In the genomic region with DNA sequence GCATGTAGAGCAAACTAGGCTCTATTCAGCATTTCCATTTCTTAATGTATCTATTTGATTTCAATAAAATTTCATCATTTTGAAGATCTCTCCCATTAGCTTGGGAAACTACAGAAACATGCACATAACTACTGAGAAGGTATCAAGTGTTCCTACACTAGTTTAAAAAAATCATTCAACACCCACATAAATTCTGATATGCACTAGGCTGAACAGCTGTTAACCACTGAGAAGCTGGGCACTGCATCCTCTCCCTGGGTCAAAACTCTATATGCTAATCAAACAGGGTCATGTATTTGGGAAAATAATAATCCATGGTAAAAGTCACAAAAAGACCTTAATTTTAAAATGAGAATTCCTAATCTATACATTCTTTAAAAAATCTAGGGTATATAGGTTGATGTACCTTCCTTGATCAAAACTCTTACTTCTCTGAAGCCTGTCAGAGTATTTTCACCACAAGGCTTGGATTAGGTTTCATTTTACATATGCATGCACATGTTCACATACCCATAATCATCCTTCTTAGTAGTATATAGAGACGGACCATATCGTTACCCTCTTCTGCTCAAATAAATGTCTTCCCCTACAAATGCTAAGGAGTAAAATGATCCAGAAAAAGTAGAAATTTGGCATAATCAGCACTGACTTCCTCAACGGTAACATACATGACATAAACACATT, we compare ENCODE assay signal across 19 cellular contexts. TPM values are rescaled to one million over a fixed set of nuclear protein-coding genes. Genes with fewer than 3 reads are reported as not detected.
DNase-seq lines count a peak whose midpoint lies in the region; ATAC-seq, FAIRE-seq and TF ChIP-seq lines count a peak whose summit lies in the region.
"Had no signal": no experiment of that assay in that cellular context is flagged by ENCODE, and none has a peak within 500 bp of the region (broad histone marks: within the 10 kb centered on the region; RNA-seq: fewer than 3 reads in every experiment).

No MANE protein-coding gene starts in this region.

- no peaks in the 10 kb centered on the region for H3K9me3 Mint-ChIP-seq in CD8-positive, alpha-beta T cell
- H3K9me3 Mint-ChIP-seq in activated T-helper 17 cell treated with anti-CD3 and anti-CD28 coated beads, Interleukin-2, amount 50 U/mL, for 72 hours = peaks cover 3% of the 10 kb centered on the region
- no peaks in the 10 kb centered on the region for H3K9me3 Mint-ChIP-seq in naive thymus-derived CD4-positive, alpha-beta T cell
- H3K9me3 Mint-ChIP-seq in stimulated activated memory B cell treated with anti-CD40 and anti-IgM and Interleukin-4, amounts not matched to agents 10 μg/mL and 1 μg/mL and 100 μg/mL, for 72 hours = no peaks in the 10 kb centered on the region

- TF ChIP-seq POLR2A in GM12891 (IDR thresholded peaks at IDR 0.05; ENCODE audit: low read depth, low read length) = no peak

- peak; percentile 73 for FAIRE-seq in GM12891 (lab: Jason Lieb, UNC)
- FAIRE-seq: colon had no signal

- H3K27me3 ChIP-seq in CD8-positive, alpha-beta T cell (ENCODE audit: insufficient read depth, low read length) = no peaks in the 10 kb centered on the region
- H3K27me3 ChIP-seq in naive thymus-derived CD4-positive, alpha-beta T cell (ENCODE audit: control insufficient read depth in 2 of 2, insufficient read depth in 2 of 2, low read length in 2 of 2) = no peaks in the 10 kb centered on the region
- H3K27me3 ChIP-seq: BLaER1 treated with 17β-estradiol and CSF1 and Interleukin-3, amounts not matched to agents 10 nM and 100 nM; suprapubic skin had no signal

- peaks cover 85% of the 10 kb centered on the region for H3K4me1 ChIP-seq in CD8-positive, alpha-beta T cell (ENCODE audit: insufficient read depth, low read length)
- H3K4me1 ChIP-seq in naive thymus-derived CD4-positive, alpha-beta T cell (ENCODE audit: control insufficient read depth in 2 of 2, insufficient read depth in 2 of 2, low read length in 2 of 2) = peaks cover 66 to 68% of the 10 kb centered on the region in 2 donors

- H3K27me3 Mint-ChIP-seq in CD8-positive, alpha-beta T cell (ENCODE audit: low read depth) = no peaks in the 10 kb centered on the region
- no peaks in the 10 kb centered on the region for H3K27me3 Mint-ChIP-seq in activated T-helper 17 cell treated with anti-CD3 and anti-CD28 coated beads, Interleukin-2, amount 50 U/mL, for 72 hours
- no peaks in the 10 kb centered on the region for H3K27me3 Mint-ChIP-seq in naive thymus-derived CD4-positive, alpha-beta T cell
- H3K27me3 Mint-ChIP-seq in stimulated activated memory B cell treated with anti-CD40 and anti-IgM and Interleukin-4, amounts not matched to agents 10 μg/mL and 1 μg/mL and 100 μg/mL, for 72 hours = no peaks in the 10 kb centered on the region

- POLR2A ChIA-PET in CD8-positive, alpha-beta T cell (lab: Charles Lee) = no interaction called here
- POLR2A ChIA-PET in naive thymus-derived CD4-positive, alpha-beta T cell (lab: Charles Lee) = interaction anchor here (0.6 to 1.0 kb wide), 2 partner anchors 9 to 10 kb away, joined by 3 read pairs; no protein-coding TSS in a partner anchor

- intact Hi-C loops in CD8-positive, alpha-beta T cell (cut with DNase I, micrococcal nuclease) = loop anchor here (2.0 to 5.0 kb wide), 4 partner anchors 13 to 57 kb away; a partner anchor contains a TSS
- intact Hi-C loops in naive thymus-derived CD4-positive, alpha-beta T cell (cut with micrococcal nuclease) = no loop called here

- no peak for DNase-seq in CD8-positive, alpha-beta T cell
- DNase-seq in GM12891 (ENCODE audit: insufficient read length, low spot score) (no peak), COR-L47 (lab: John Stamatoyannopoulos, UW) (no peak)
- DNase-seq in naive thymus-derived CD4-positive, alpha-beta T cell = no peak
- DNase-seq: amygdala, EL, GOT3, NCI-H1694, NCI-H446, OCI-M1, right cardiac atrium had no signal

- peaks cover 94% of the 10 kb centered on the region for H3K4me1 Mint-ChIP-seq in CD8-positive, alpha-beta T cell (ENCODE audit: low read depth)
- peaks cover 84% of the 10 kb centered on the region for H3K4me1 Mint-ChIP-seq in activated T-helper 17 cell treated with anti-CD3 and anti-CD28 coated beads, Interleukin-2, amount 50 U/mL, for 72 hours
- peaks cover 74 to 98% (median 94%) of the 10 kb centered on the region in 7 donors for H3K4me1 Mint-ChIP-seq in naive thymus-derived CD4-positive, alpha-beta T cell
- H3K4me1 Mint-ChIP-seq in stimulated activated memory B cell treated with anti-CD40 and anti-IgM and Interleukin-4, amounts not matched to agents 10 μg/mL and 1 μg/mL and 100 μg/mL, for 72 hours = peaks cover 97% of the 10 kb centered on the region

- H3K4me3 ChIP-seq in CD8-positive, alpha-beta T cell (ENCODE audit: low read depth, low read length) = no peak overlapping the region
- no peak overlapping the region for H3K4me3 ChIP-seq in naive thymus-derived CD4-positive, alpha-beta T cell (ENCODE audit: low read length)
- H3K4me3 ChIP-seq: BLaER1 treated with 17β-estradiol and CSF1 and Interleukin-3, amounts not matched to agents 10 nM and 100 nM; lung; suprapubic skin had no signal

- no peak for ATAC-seq in CD8-positive, alpha-beta T cell
- peak; percentile 57 for ATAC-seq in activated T-helper 17 cell treated with anti-CD3 and anti-CD28 coated beads, Interleukin-2, amount 50 U/mL, for 72 hours (replicated peaks)
- no peak for ATAC-seq in naive thymus-derived CD4-positive, alpha-beta T cell
- no peak for ATAC-seq in HG02588 (IDR thresholded peaks at IDR 0.05; ENCODE audit: unreplicated experiment)
- ATAC-seq in stimulated activated memory B cell treated with anti-CD40 and anti-IgM and Interleukin-4, amounts not matched to agents 10 μg/mL and 1 μg/mL and 100 μg/mL, for 72 hours = no peak

- H3K27ac ChIP-seq in CD8-positive, alpha-beta T cell (ENCODE audit: low read depth, low read length) = no peak overlapping the region
- H3K27ac ChIP-seq in naive thymus-derived CD4-positive, alpha-beta T cell (ENCODE audit: low read depth, low read length) = no peak overlapping the region
- H3K27ac ChIP-seq: BLaER1 treated with 17β-estradiol and CSF1 and Interleukin-3, amounts not matched to agents 10 nM and 100 nM; epithelial cell of prostate; suprapubic skin had no signal

- H3K27ac Mint-ChIP-seq in CD8-positive, alpha-beta T cell = peak overlapping the region; percentile 34
- H3K27ac Mint-ChIP-seq in activated T-helper 17 cell treated with anti-CD3 and anti-CD28 coated beads, Interleukin-2, amount 50 U/mL, for 72 hours = peak overlapping the region; percentile 2
- peak overlapping the region in 8 of 9 donors; percentile 3 to 82 (median 52) for H3K27ac Mint-ChIP-seq in naive thymus-derived CD4-positive, alpha-beta T cell
- no peak overlapping the region for H3K27ac Mint-ChIP-seq in stimulated activated memory B cell treated with anti-CD40 and anti-IgM and Interleukin-4, amounts not matched to agents 10 μg/mL and 1 μg/mL and 100 μg/mL, for 72 hours

- no peak for TF ChIP-seq CTCF in CD8-positive, alpha-beta T cell (IDR thresholded peaks at IDR 0.05)

- H3K36me3 ChIP-seq in CD8-positive, alpha-beta T cell (ENCODE audit: insufficient read depth, low read length) = no peaks in the 10 kb centered on the region
- H3K36me3 ChIP-seq in naive thymus-derived CD4-positive, alpha-beta T cell (ENCODE audit: control insufficient read depth in 2 of 3, insufficient read depth in 3 of 3, low read length in 3 of 3) = no peaks in the 10 kb centered on the region
- H3K36me3 ChIP-seq: suprapubic skin had no signal

- CTCF ChIA-PET in CD8-positive, alpha-beta T cell (lab: Charles Lee) = interaction anchor here (1.4 kb wide), 1 partner anchor 92 kb away, joined by 3 read pairs; no protein-coding TSS in a partner anchor
- CTCF ChIA-PET in naive thymus-derived CD4-positive, alpha-beta T cell (lab: Charles Lee) = no interaction called here

- peaks cover 9% of the 10 kb centered on the region for H3K36me3 Mint-ChIP-seq in CD8-positive, alpha-beta T cell
- H3K36me3 Mint-ChIP-seq in activated T-helper 17 cell treated with anti-CD3 and anti-CD28 coated beads, Interleukin-2, amount 50 U/mL, for 72 hours (ENCODE audit: low read depth) = peaks cover 35% of the 10 kb centered on the region
- H3K36me3 Mint-ChIP-seq in naive thymus-derived CD4-positive, alpha-beta T cell = peaks cover 0 to 26% (median 8%) of the 10 kb centered on the region in 5 donors
- peaks cover 22% of the 10 kb centered on the region for H3K36me3 Mint-ChIP-seq in stimulated activated memory B cell treated with anti-CD40 and anti-IgM and Interleukin-4, amounts not matched to agents 10 μg/mL and 1 μg/mL and 100 μg/mL, for 72 hours

- H3K4me3 Mint-ChIP-seq in CD8-positive, alpha-beta T cell = peak overlapping the region; percentile 2
- H3K4me3 Mint-ChIP-seq in activated T-helper 17 cell treated with anti-CD3 and anti-CD28 coated beads, Interleukin-2, amount 50 U/mL, for 72 hours = peak overlapping the region; percentile 35
- H3K4me3 Mint-ChIP-seq in naive thymus-derived CD4-positive, alpha-beta T cell = peak overlapping the region in 9 of 10 donors; percentile 2 to 67 (median 30)
- H3K4me3 Mint-ChIP-seq in stimulated activated memory B cell treated with anti-CD40 and anti-IgM and Interleukin-4, amounts not matched to agents 10 μg/mL and 1 μg/mL and 100 μg/mL, for 72 hours = no peak overlapping the region

- H3K9me3 ChIP-seq in CD8-positive, alpha-beta T cell (ENCODE audit: low read length) = no peaks in the 10 kb centered on the region
- no peaks in the 10 kb centered on the region for H3K9me3 ChIP-seq in naive thymus-derived CD4-positive, alpha-beta T cell (ENCODE audit: control insufficient read depth in 2 of 3, low read length in 3 of 3)
- H3K9me3 ChIP-seq: suprapubic skin had no signal

TF ChIP-seq in GM12891, 5 proteins besides CTCF, POLR2A, EP300 and RAD21:
- TF ChIP-seq POU2F2 (IDR thresholded peaks at IDR 0.05; ENCODE audit: low read depth, low read length) (no peak), SPI1 (IDR thresholded peaks at IDR 0.05; ENCODE audit: low read depth, low read length) (no peak), TAF1 (IDR thresholded peaks at IDR 0.05; ENCODE audit: low read depth, low read length) (no peak), POLR2AphosphoS5 (IDR thresholded peaks at IDR 0.05; ENCODE audit: low read depth, low read length) (no peak), PAX5 (IDR thresholded peaks at IDR 0.05; ENCODE audit: insufficient read depth, low read length, severe bottlenecking) (no peak)

RNA-seq across cellular contexts. Expression of a gene that starts 57.2 kb away (rescaled TPM):
- total RNA-seq in CD8-positive, alpha-beta T cell = 100 to 1,000 TPM; 150 to 152 TPM
- 16.8 TPM for polyA plus RNA-seq in GM12891 (2012; ENCODE audit: low read depth, missing spikeins)
- total RNA-seq in activated T-helper 17 cell treated with anti-CD3 and anti-CD28 coated beads, Interleukin-2, amount 50 U/mL, for 72 hours = 100 to 1,000 TPM in 1 of 2 donors, 10 to 100 TPM in 1; 83.6 to 170 TPM
- total RNA-seq in naive thymus-derived CD4-positive, alpha-beta T cell = 100 to 1,000 TPM; 121 to 230 (median 202) TPM
- 10 to 100 TPM; 17.4 to 24.0 TPM for polyA plus RNA-seq in naive thymus-derived CD4-positive, alpha-beta T cell

Comparison
In these comparisons a context has a peak if more than half of its experiments do, and no peak if none do; other contexts are left out.
1. intact Hi-C loops: an anchor here in CD8-positive, alpha-beta T cell (2.0 to 5.0 kb wide); none called in naive thymus-derived CD4-positive, alpha-beta T cell.